Comparison of ENCODE assay signal across 34 cellular contexts in genomic region chr18:55159027-55159426, GRCh38.
"Had no signal": no experiment of that assay in that cellular context is flagged by ENCODE, and none has a peak within 500 bp of the region (broad histone marks: within the 10 kb centered on the region; RNA-seq: fewer than 3 reads in every experiment).

No MANE protein-coding gene starts in this region.

- H3K9me3 Mint-ChIP-seq: activated B cell treated with CpG ODN at 0.5 μM for 24 hours; activated naive CD4-positive, alpha-beta T cell treated with anti-CD3 and anti-CD28 coated beads for 36 hours; T-helper 2 cell treated with Interferon-gamma antibody and Interleukin-4, amounts not matched to agents 5 μg/mL and 100 μg/mL, for 36 hours had no signal

- H3K27ac ChIP-seq: adrenal gland, body of pancreas, brain microvascular endothelial cell, breast epithelium, VCaP had no signal

- H3K27me3 Mint-ChIP-seq: activated B cell treated with CpG ODN at 0.5 μM for 24 hours; activated CD4-positive, alpha-beta memory T cell treated with anti-CD3 and anti-CD28 coated beads for 36 hours; activated CD4-positive, alpha-beta T cell treated with anti-CD3 and anti-CD28 coated beads, Interleukin-2, amount 10 ng/mL, durations not matched to agents 24 days and 14 days; activated CD8-positive, alpha-beta memory T cell treated with anti-CD3 and anti-CD28 coated beads, Interleukin-2, amount 10 ng/mL, durations not matched to agents 7 days and 5 days; activated naive CD8-positive, alpha-beta T cell treated with anti-CD3 and anti-CD28 coated beads for 36 hours; activated T-cell treated with anti-CD3 and anti-CD28 coated beads, Interleukin-2, amount 50 U/mL, for 24 hours had no signal

- H3K27me3 ChIP-seq: adrenal gland, body of pancreas, brain microvascular endothelial cell, breast epithelium had no signal

- H3K9me3 ChIP-seq: adrenal gland, body of pancreas, breast epithelium had no signal

- H3K4me1 Mint-ChIP-seq: activated CD4-positive, alpha-beta T cell treated with anti-CD3 and anti-CD28 coated beads, Interleukin-2, amount 10 ng/mL, durations not matched to agents 24 days and 14 days; activated CD8-positive, alpha-beta memory T cell treated with anti-CD3 and anti-CD28 coated beads, Interleukin-2, amount 10 ng/mL, durations not matched to agents 7 days and 5 days; activated naive CD8-positive, alpha-beta T cell treated with anti-CD3 and anti-CD28 coated beads for 36 hours had no signal

- ATAC-seq: activated CD8-positive, alpha-beta memory T cell treated with anti-CD3 and anti-CD28 coated beads, Interleukin-2, amount 10 ng/mL, durations not matched to agents 7 days and 5 days; activated CD8-positive, alpha-beta T cell treated with anti-CD3 and anti-CD28 coated beads, Interleukin-2, amount 10 ng/mL, durations not matched to agents 7 days and 5 days; activated naive CD4-positive, alpha-beta T cell treated with anti-CD3 and anti-CD28 coated beads, Interleukin-2, amount 50 U/mL, for 72 hours; body of pancreas had no signal

- H3K4me1 ChIP-seq: adrenal gland, body of pancreas, breast epithelium had no signal

- H3K4me3 ChIP-seq: adrenal gland, body of pancreas, breast epithelium had no signal

- DNase-seq: activated B cell treated with CpG ODN at 0.5 μM for 24 hours; activated CD4-positive, alpha-beta memory T cell treated with anti-CD3 and anti-CD28 coated beads for 36 hours; activated CD4-positive, alpha-beta T cell treated with anti-CD3 and anti-CD28 coated beads for 4 hours; activated CD4-positive, alpha-beta T cell treated with anti-CD3 and anti-CD28 coated beads, Interleukin-2, amount 10 ng/mL, durations not matched to agents 24 days and 14 days; activated CD4-positive, alpha-beta T cell treated with anti-CD3 and anti-CD28 coated beads, Interleukin-2, amount 50 U/mL, for 1 hour; activated CD4-positive, alpha-beta T cell treated with anti-CD3 and anti-CD28 coated beads, Interleukin-2, amount 50 U/mL, for 4 hours; activated CD4-positive, CD25-positive, alpha-beta regulatory T cell treated with anti-CD3 and anti-CD28 coated beads, Interleukin-2, amount 50 U/mL, for 72 hours; activated CD8-positive, alpha-beta memory T cell treated with anti-CD3 and anti-CD28 coated beads for 24 hours; activated CD8-positive, alpha-beta memory T cell treated with anti-CD3 and anti-CD28 coated beads, Interleukin-2, amount 10 ng/mL, durations not matched to agents 7 days and 5 days; activated CD8-positive, alpha-beta memory T cell treated with anti-CD3 and anti-CD28 coated beads, Interleukin-2, amount 50 U/mL, for 48 hours; activated CD8-positive, alpha-beta T cell treated with anti-CD3 and anti-CD28 coated beads, Interleukin-2, amount 10 ng/mL, durations not matched to agents 7 days and 5 days; activated effector memory CD4-positive, alpha-beta T cell treated with Interleukin-2 at 50 U/mL for 16 hours; activated gamma-delta T cell treated with Interleukin-2 at 50 U/mL for 16 hours; activated naive CD4-positive, alpha-beta T cell; activated naive CD4-positive, alpha-beta T cell treated with anti-CD3 and anti-CD28 coated beads for 36 hours; activated naive CD4-positive, alpha-beta T cell treated with anti-CD3 and anti-CD28 coated beads, Interleukin-2, amount 50 U/mL, for 16 hours; activated naive CD8-positive, alpha-beta T cell treated with anti-CD3 and anti-CD28 coated beads for 36 hours; activated T-cell treated with anti-CD3 and anti-CD28 coated beads, Interleukin-2, amount 50 U/mL, for 24 hours; activated T-cell treated with anti-CD3 and anti-CD28 coated beads, Interleukin-2, amount 50 U/mL, for 48 hours; adrenal gland; amniotic stem cell; aorta; body of pancreas; brain microvascular endothelial cell; central memory CD4-positive, alpha-beta T cell; T-helper 1 cell; T-helper 2 cell; T-helper 9 cell had no signal

- H3K27ac Mint-ChIP-seq: activated B cell treated with CpG ODN at 0.5 μM for 24 hours; activated CD4-positive, alpha-beta memory T cell treated with anti-CD3 and anti-CD28 coated beads for 36 hours; activated CD4-positive, alpha-beta T cell treated with anti-CD3 and anti-CD28 coated beads, Interleukin-2, amount 10 ng/mL, durations not matched to agents 24 days and 14 days; activated CD8-positive, alpha-beta memory T cell treated with anti-CD3 and anti-CD28 coated beads, Interleukin-2, amount 10 ng/mL, durations not matched to agents 7 days and 5 days; activated CD8-positive, alpha-beta T cell treated with anti-CD3 and anti-CD28 coated beads, Interleukin-2, amount 10 ng/mL, durations not matched to agents 7 days and 5 days; activated naive CD4-positive, alpha-beta T cell treated with anti-CD3 and anti-CD28 coated beads for 36 hours; activated naive CD4-positive, alpha-beta T cell treated with anti-CD3 and anti-CD28 coated beads, Interleukin-2, amount 50 U/mL, for 72 hours; activated naive CD8-positive, alpha-beta T cell treated with anti-CD3 and anti-CD28 coated beads for 36 hours; activated T-cell treated with anti-CD3 and anti-CD28 coated beads, Interleukin-2, amount 50 U/mL, for 24 hours; activated T-helper 2 cell treated with anti-CD3 and anti-CD28 coated beads, Interferon-gamma antibody, Interleukin-2, Interleukin-4, amounts not matched to agents 10 μg/mL and 5 μg/mL and 100 μg/mL, durations not matched to agents 14 hours and 24 hours and 36 hours; T-helper 1 cell treated with Interleukin-12 subunit alpha and Interleukin-12 subunit beta and Interleukin-4 antibody, amounts not matched to agents 30 μg/mL and 1 μg/mL, for 36 hours; T-helper 2 cell treated with Interferon-gamma antibody and Interleukin-4, amounts not matched to agents 5 μg/mL and 100 μg/mL, for 36 hours had no signal

- H3K36me3 ChIP-seq: adrenal gland, brain microvascular endothelial cell, breast epithelium had no signal

- H3K4me3 Mint-ChIP-seq: activated B cell treated with CpG ODN at 0.5 μM for 24 hours; activated CD4-positive, alpha-beta memory T cell treated with anti-CD3 and anti-CD28 coated beads for 36 hours; activated CD4-positive, alpha-beta T cell treated with anti-CD3 and anti-CD28 coated beads, Interleukin-2, amount 10 ng/mL, durations not matched to agents 24 days and 14 days; activated CD8-positive, alpha-beta memory T cell treated with anti-CD3 and anti-CD28 coated beads, Interleukin-2, amount 10 ng/mL, durations not matched to agents 7 days and 5 days; activated CD8-positive, alpha-beta T cell treated with anti-CD3 and anti-CD28 coated beads, Interleukin-2, amount 10 ng/mL, durations not matched to agents 7 days and 5 days; activated naive CD4-positive, alpha-beta T cell treated with anti-CD3 and anti-CD28 coated beads for 36 hours; activated naive CD8-positive, alpha-beta T cell treated with anti-CD3 and anti-CD28 coated beads for 36 hours; activated T-cell treated with anti-CD3 and anti-CD28 coated beads, Interleukin-2, amount 50 U/mL, for 24 hours; T-helper 1 cell treated with Interleukin-12 subunit alpha and Interleukin-12 subunit beta and Interleukin-4 antibody, amounts not matched to agents 30 μg/mL and 1 μg/mL, for 36 hours; T-helper 2 cell treated with Interferon-gamma antibody and Interleukin-4, amounts not matched to agents 5 μg/mL and 100 μg/mL, for 36 hours had no signal

- H3K36me3 Mint-ChIP-seq: activated CD4-positive, alpha-beta memory T cell treated with anti-CD3 and anti-CD28 coated beads for 36 hours; activated CD8-positive, alpha-beta memory T cell treated with anti-CD3 and anti-CD28 coated beads, Interleukin-2, amount 10 ng/mL, durations not matched to agents 7 days and 5 days; activated naive CD4-positive, alpha-beta T cell treated with anti-CD3 and anti-CD28 coated beads, Interleukin-2, amount 50 U/mL, for 72 hours; activated naive CD8-positive, alpha-beta T cell treated with anti-CD3 and anti-CD28 coated beads for 36 hours had no signal
